Comparison of ENCODE assay signal across 2 cellular contexts in the genomic region with DNA sequence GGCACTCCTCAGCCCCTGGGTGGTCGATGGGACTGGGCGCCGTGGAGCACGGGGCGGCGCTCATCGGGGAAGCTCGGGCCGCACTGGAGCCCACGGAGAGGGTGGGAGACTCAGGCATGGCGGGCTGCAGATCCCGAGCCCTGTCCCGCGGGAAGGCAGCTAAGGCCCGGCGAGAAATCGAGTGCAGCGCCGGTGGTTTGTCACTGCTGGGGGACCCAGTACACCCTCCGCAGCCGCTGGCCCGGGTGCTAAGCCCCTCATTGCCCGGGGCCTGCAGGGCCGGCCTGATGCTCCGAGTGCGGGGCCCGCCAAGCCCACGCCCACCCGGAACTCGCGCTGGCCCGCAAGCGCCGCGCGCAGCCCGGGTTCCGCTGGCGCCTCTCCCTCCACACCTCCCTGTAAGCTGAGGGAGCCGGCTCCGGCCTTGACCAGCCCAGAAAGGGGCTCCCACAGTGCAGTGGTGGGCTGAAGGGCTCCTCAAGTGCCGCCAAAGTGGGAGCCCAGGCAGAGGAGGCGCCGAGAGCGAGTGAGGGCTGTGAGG. TPM values are rescaled to one million over a fixed set of nuclear protein-coding genes. Genes with fewer than 3 reads are reported as not detected.
"Had no signal": no experiment of that assay in that cellular context is flagged by ENCODE, and none has a peak within 500 bp of the region (broad histone marks: within the 10 kb centered on the region; RNA-seq: fewer than 3 reads in every experiment).

No MANE protein-coding gene starts in this region.

RNA-seq across cellular contexts. Expression of a gene that starts 34.7 kb away (rescaled TPM):
- total RNA-seq: bronchial epithelial cell, cardiac muscle cell had no signal
- polyA plus RNA-seq: cardiac muscle cell had no signal
